In genomic region chr7:77010074-77010680, GRCh38 we compare ENCODE assay signal across 1 cellular context.
A peak's percentile ranks its signal among the peaks of the same experiment; 100 is the strongest.
TF ChIP-seq lines count a peak whose summit lies in the region.

No MANE protein-coding gene starts in this region.

TF ChIP-seq in H1, 55 proteins besides CTCF, POLR2A, EP300 and RAD21:
- peak; percentile 30; the same call in 1 of the 2 replicates for TF ChIP-seq BACH1 (IDR thresholded peaks at IDR 0.05; ENCODE audit: low read length)
